In genomic region chr20:62924567-62925419, GRCh38 we compare ENCODE assay signal across 8 cellular contexts. TPM values are rescaled to one million over a fixed set of nuclear protein-coding genes. Genes with fewer than 3 reads are reported as not detected.
DNase-seq lines count a peak whose midpoint lies in the region; ATAC-seq, FAIRE-seq and TF ChIP-seq lines count a peak whose summit lies in the region.

No MANE protein-coding gene starts in this region.

- H3K4me3 ChIP-seq in NB4 (ENCODE audit: low read depth, low read length) (peak overlapping the region; percentile 79), GM12878 (peak overlapping the region; percentile 64), tibial nerve (peak overlapping the region; percentile 66 to 98 (median 90))

- peak overlapping the region; percentile 96 for H3K27ac ChIP-seq in GM12878 (ENCODE audit: control insufficient read depth, insufficient read depth)
- H3K27ac ChIP-seq in tibial nerve, result peak overlapping the region; percentile 94 to 100 (median 97)

- peaks cover 99% of the 10 kb centered on the region for H3K79me2 ChIP-seq in GM12878 (ENCODE audit: control insufficient read depth, insufficient read depth, low read length)

- H3K27me3 ChIP-seq in GM12878 (replicated peaks in 1 of 2; ENCODE audit: control insufficient read depth in 2 of 2, insufficient read depth in 2 of 2, low read length in 1 of 2) (no peaks in the 10 kb centered on the region), tibial nerve (no peaks in the 10 kb centered on the region)

- H3K4me1 ChIP-seq in GM12878 (ENCODE audit: control insufficient read depth, insufficient read depth, low read length) (peaks cover 33% of the 10 kb centered on the region), tibial nerve (peaks cover 0 to 87% (median 78%) of the 10 kb centered on the region in 4 donors)

- WGBS in GM12878 (ENCODE audit: insufficient coverage, insufficient replicate concordance, low lambda C conversion rate, missing lambda C conversion rate), result 28% methylated on average over 15 of the region's 15 CpGs
- 18% methylated on average over 15 of the region's 15 CpGs for WGBS in tibial nerve, 2 donors

- no TSS peak for BruUV-seq in GM12878 (replicated peaks; lab: Mats Ljungman, UMichigan)

- SMC1A ChIA-PET in GM12878 (lab: Charles Lee; ENCODE audit: uncharacterized antibody, unreplicated experiment), result interaction anchor here (1.0 to 2.1 kb wide), 8 partner anchors 10 to 48 kb away, joined by 3 to 5 read pairs (median 4); partner anchors contain the start of gene GID8

- no peak for FAIRE-seq in GM12878 (lab: Jason Lieb, UNC)
- no peak for FAIRE-seq in GM19239 (lab: Jason Lieb, UNC)

- peaks cover 17% of the 10 kb centered on the region for H4K20me1 ChIP-seq in GM12878 (ENCODE audit: control insufficient read depth, insufficient read depth)

- DNase-seq in GM03348 (ENCODE audit: low spot score) (peak; percentile 60), NB4 (ENCODE audit: low read depth) (peak; percentile 51), GM12878 (ENCODE audit: low read depth, low spot score) (no peak), left lobe of liver (ENCODE audit: low spot score) (peak; percentile 69), tibial nerve (ENCODE audit: low spot score in 2 of 2) (no peak), globus pallidus (ENCODE audit: low spot score) (no peak), DMS153 (lab: John Stamatoyannopoulos, UW) (no peak), GM19239 (ENCODE audit: insufficient read length, low spot score) (no peak)

- RAD21 ChIA-PET in GM12878 (lab: Charles Lee; ENCODE audit: unreplicated experiment), result interaction anchor here (0.6 to 1.8 kb wide), 6 partner anchors 10 to 102 kb away, joined by 3 to 5 read pairs (median 4); no protein-coding TSS in a partner anchor

- TF ChIP-seq EP300 in GM12878 (IDR thresholded peaks at IDR 0.05; ENCODE audit: borderline replicate concordance in 1 of 2, control insufficient read depth in 1 of 2, low read depth in 2 of 2, low read length in 2 of 2) (no peak), tibial nerve (IDR thresholded peaks at IDR 0.05) (no peak)

- TF ChIP-seq CTCF in NB4 (IDR thresholded peaks at IDR 0.05; ENCODE audit: low read depth, low read length) (no peak), GM12878 (IDR thresholded peaks at IDR 0.05 in 2 of 3, conservative IDR thresholded peaks at IDR 0.05 in 1 of 3; ENCODE audit: control insufficient read depth in 2 of 3, extremely low read depth in 1 of 3, insufficient read depth in 1 of 3, low read depth in 3 of 3, low read length in 3 of 3) (no peak), tibial nerve (IDR thresholded peaks at IDR 0.05) (no peak)

- H3K9me3 ChIP-seq in GM12878 (replicated peaks; ENCODE audit: control insufficient read depth, insufficient read depth, low read length) (no peaks in the 10 kb centered on the region), tibial nerve (no peaks in the 10 kb centered on the region)

- intact Hi-C loops in GM12878 (cut with micrococcal nuclease; ENCODE audit: unreplicated experiment), result no loop called here

- in situ Hi-C loops in GM12878 (cut with MboI), result no loop called here

- peak overlapping the region; percentile 83 for H3K9ac ChIP-seq in GM12878 (ENCODE audit: control insufficient read depth, insufficient read depth, low read length)

- H3K36me3 ChIP-seq in GM12878 (ENCODE audit: control insufficient read depth in 2 of 2, insufficient read depth in 2 of 2, low read length in 1 of 2) (no peaks in the 10 kb centered on the region; a peak in 2 of 4 replicates), tibial nerve (no peaks in the 10 kb centered on the region)

- TF ChIP-seq POLR2A in NB4 (IDR thresholded peaks at IDR 0.05; ENCODE audit: extremely low read depth, insufficient read length), result no peak
- TF ChIP-seq POLR2A in GM12878 (IDR thresholded peaks at IDR 0.05; ENCODE audit: low read depth, low read length), result no peak
- TF ChIP-seq POLR2A in tibial nerve (IDR thresholded peaks at IDR 0.05), result no peak

- ATAC-seq in GM12878 (no peak), left lobe of liver (no peak)

- POLR2A ChIA-PET in GM12878 (lab: Charles Lee), result interaction anchor here (0.7 to 5.4 kb wide), 7 partner anchors 9 to 89 kb away, joined by 3 to 59 read pairs (median 4); partner anchors contain the start of genes GID8, SLC17A9 and TCFL5

- CTCF ChIA-PET in GM12878 (lab: Yijun Ruan, JAX), result interaction anchor here (0.6 to 2.6 kb wide), 6 partner anchors 10 to 87 kb away, joined by 3 to 14 read pairs (median 5); no protein-coding TSS in a partner anchor

- H3K4me2 ChIP-seq in GM12878 (ENCODE audit: control insufficient read depth, insufficient read depth), result peak overlapping the region; percentile 96

- no peak overlapping the region for H2AFZ ChIP-seq in GM12878 (ENCODE audit: control insufficient read depth, low read depth, low read length)

- no peak for TF ChIP-seq RAD21 in GM12878 (IDR thresholded peaks at IDR 0.05; ENCODE audit: insufficient read depth, low read depth, low read length)

TF ChIP-seq in GM12878, 131 proteins besides CTCF, POLR2A, EP300 and RAD21 (continues in another document):
- TF ChIP-seq PKNOX1 (IDR thresholded peaks at IDR 0.05), result peak; percentile 95

RNA-seq across cellular contexts. Expression of gene DIDO1, which starts 1.5 kb away (rescaled TPM):
- 158 and 180 TPM in 2 replicates for total RNA-seq in GM12878 (2013; cell fraction: nucleolus; rRNA removed)
- total RNA-seq in GM12878 (2014; rRNA removed) (40.9 and 41.5 TPM in 2 replicates), GM12878 (2014; rRNA removed; fragmentation: Illumina TruSeq; extraction: Trizol) (33.8 and 36.0 TPM in 2 replicates), GM12878 (2021) (52.1 and 56.4 TPM in 2 replicates), left lobe of liver (22.8 TPM), tibial nerve (10 to 100 TPM; 64.5 to 89.7 (median 78.9) TPM)
- 21.4 TPM for polyA plus RNA-seq in GM12878 (2011; ENCODE audit: low read depth)
- polyA plus RNA-seq in GM12878 (2011; rRNA removed) (40.4 and 47.4 TPM in 2 replicates), GM12878 (2014; fragmentation: Illumina TruSeq; extraction: Trizol) (39.4 and 44.2 TPM in 2 replicates), GM12878 (2014; fragmentation: Nextera tagmentation; extraction: Ambion mirVana) (1 to 10 TPM; 5.5 to 7.8 TPM), GM12878 (2014; rRNA removed) (40.6 and 40.8 TPM in 2 replicates), GM12878 (2016; fragmentation: Nextera tagmentation; extraction: Ambion mirVana) (10 to 100 TPM; 24.7 to 28.5 TPM)
- 43.3 and 47.3 TPM in 2 replicates for polyA plus RNA-seq in GM12878 (2011; cell fraction: cytosol; rRNA removed)
- polyA plus RNA-seq in GM12878 (2011; cell fraction: nucleus; rRNA removed), result 185 and 192 TPM in 2 replicates
- 32.5 and 32.6 TPM in 2 replicates for polyA plus RNA-seq in GM12878 (2012)
- 38.1 and 42.9 TPM in 2 replicates for polyA minus RNA-seq in GM12878 (2011; rRNA and poly(A)+ RNA removed)
- 12.7 and 13.5 TPM in 2 replicates for polyA minus RNA-seq in GM12878 (2011; cell fraction: cytosol; rRNA and poly(A)+ RNA removed)
- 38.0 and 59.5 TPM in 2 replicates for polyA minus RNA-seq in GM12878 (2011; cell fraction: nucleus; rRNA and poly(A)+ RNA removed)

RNA-seq across cellular contexts. Expression of gene GID8, which starts 13.2 kb away (rescaled TPM):
- total RNA-seq in GM12878 (2013; cell fraction: nucleolus; rRNA removed), result 16.8 and 17.6 TPM in 2 replicates
- 21.7 and 25.2 TPM in 2 replicates for total RNA-seq in GM12878 (2014; rRNA removed)
- 21.7 and 22.7 TPM in 2 replicates for total RNA-seq in GM12878 (2014; rRNA removed; fragmentation: Illumina TruSeq; extraction: Trizol)
- total RNA-seq in GM12878 (2021), result 33.1 and 33.8 TPM in 2 replicates
- polyA plus RNA-seq in GM12878 (2011; ENCODE audit: low read depth), result 19.1 TPM
- 28.2 and 30.6 TPM in 2 replicates for polyA plus RNA-seq in GM12878 (2011; rRNA removed)
- polyA plus RNA-seq in GM12878 (2011; cell fraction: cytosol; rRNA removed), result 29.1 and 34.1 TPM in 2 replicates
- polyA plus RNA-seq in GM12878 (2011; cell fraction: nucleus; rRNA removed), result 19.5 and 22.0 TPM in 2 replicates
- 21.7 and 23.3 TPM in 2 replicates for polyA plus RNA-seq in GM12878 (2012)
- polyA plus RNA-seq in GM12878 (2014; fragmentation: Illumina TruSeq; extraction: Trizol), result 17.6 and 22.8 TPM in 2 replicates
- 10 to 100 TPM; 12.0 to 13.2 TPM for polyA plus RNA-seq in GM12878 (2014; fragmentation: Nextera tagmentation; extraction: Ambion mirVana)
- 27.9 and 29.8 TPM in 2 replicates for polyA plus RNA-seq in GM12878 (2014; rRNA removed)
- 10 to 100 TPM; 16.5 to 20.1 TPM for polyA plus RNA-seq in GM12878 (2016; fragmentation: Nextera tagmentation; extraction: Ambion mirVana)
- 26.9 and 30.9 TPM in 2 replicates for polyA minus RNA-seq in GM12878 (2011; rRNA and poly(A)+ RNA removed)
- polyA minus RNA-seq in GM12878 (2011; cell fraction: cytosol; rRNA and poly(A)+ RNA removed), result 11.3 and 11.9 TPM in 2 replicates
- 7.1 and 9.1 TPM in 2 replicates for polyA minus RNA-seq in GM12878 (2011; cell fraction: nucleus; rRNA and poly(A)+ RNA removed)
- total RNA-seq in left lobe of liver, result 19.3 TPM
- 10 to 100 TPM; 23.4 to 33.4 (median 29.7) TPM for total RNA-seq in tibial nerve

RNA-seq across cellular contexts. Expression of gene SLC17A9, which starts 27.7 kb away (rescaled TPM):
- total RNA-seq in GM12878 (2013; cell fraction: nucleolus; rRNA removed), result 130 and 134 TPM in 2 replicates
- total RNA-seq in GM12878 (2014; rRNA removed), result 27.8 and 35.8 TPM in 2 replicates
- 15.7 and 17.5 TPM in 2 replicates for total RNA-seq in GM12878 (2014; rRNA removed; fragmentation: Illumina TruSeq; extraction: Trizol)
- 60.2 and 74.1 TPM in 2 replicates for total RNA-seq in GM12878 (2021)
- polyA plus RNA-seq in GM12878 (2011; ENCODE audit: low read depth), result 18.7 TPM
- 13.0 and 22.9 TPM in 2 replicates for polyA plus RNA-seq in GM12878 (2011; rRNA removed)
- 33.9 and 65.4 TPM in 2 replicates for polyA plus RNA-seq in GM12878 (2011; cell fraction: cytosol; rRNA removed)
- 742 and 791 TPM in 2 replicates for polyA plus RNA-seq in GM12878 (2011; cell fraction: nucleus; rRNA removed)
- 52.1 and 66.9 TPM in 2 replicates for polyA plus RNA-seq in GM12878 (2012)
- 5.8 and 19.2 TPM in 2 replicates for polyA plus RNA-seq in GM12878 (2014; fragmentation: Illumina TruSeq; extraction: Trizol)
- 1 to 10 TPM in 1 of 2 experiments, under 1 TPM in 1; 0.72 to 3.9 TPM for polyA plus RNA-seq in GM12878 (2014; fragmentation: Nextera tagmentation; extraction: Ambion mirVana)
- polyA plus RNA-seq in GM12878 (2014; rRNA removed), result 67.1 and 83.6 TPM in 2 replicates
- polyA plus RNA-seq in GM12878 (2016; fragmentation: Nextera tagmentation; extraction: Ambion mirVana), result 10 to 100 TPM; 57.9 to 67.0 TPM
- polyA minus RNA-seq in GM12878 (2011; rRNA and poly(A)+ RNA removed), result 6.9 and 18.1 TPM in 2 replicates
- polyA minus RNA-seq in GM12878 (2011; cell fraction: cytosol; rRNA and poly(A)+ RNA removed), result 9.0 and 11.0 TPM in 2 replicates
- 49.8 and 62.0 TPM in 2 replicates for polyA minus RNA-seq in GM12878 (2011; cell fraction: nucleus; rRNA and poly(A)+ RNA removed)
- total RNA-seq in left lobe of liver, result 125 TPM
- 10 to 100 TPM in 1 of 4 donors, 1 to 10 TPM in 3; 3.9 to 13.5 (median 4.5) TPM for total RNA-seq in tibial nerve

Comparison
In these comparisons a context has a peak if more than half of its experiments do, and no peak if none do; other contexts are left out.
1. DNase-seq: peak in GM03348 (single experiment), NB4 (single experiment) and left lobe of liver (single experiment); none in GM12878 (single experiment), tibial nerve (0 of 2), globus pallidus (single experiment), DMS153 (single experiment) and GM19239 (single experiment).
2. Peak in every context shown above with its lines, with median percentiles within 50 percentile points of each other: H3K4me3 ChIP-seq.